In genomic region chr20:3888622-3889488, GRCh38 we compare ENCODE assay signal across 1 cellular context.
TF ChIP-seq lines count a peak whose summit lies in the region.

PANK2 (plus strand) TSS chr20:3889387.

TF ChIP-seq in HEK293, 187 proteins besides CTCF, POLR2A, EP300 and RAD21 (continued from another document and continues in another):
- TF ChIP-seq REST (tag by site-specific recombination; IDR thresholded peaks at IDR 0.05) (peak; percentile 34; the same call in 1 of the 2 replicates), ZNF530 (tag by site-specific recombination; IDR thresholded peaks at IDR 0.05; ENCODE audit: low read depth) (no peak), ZNF174 (tag by site-specific recombination; IDR thresholded peaks at IDR 0.05) (no peak), ZNF561 (tag by site-specific recombination; IDR thresholded peaks at IDR 0.05; ENCODE audit: borderline replicate concordance) (no peak; the same call in 1 of the 2 replicates), ZNF211 (tag by site-specific recombination; IDR thresholded peaks at IDR 0.05; ENCODE audit: low read depth) (no peak), KLF9 (tag by site-specific recombination; IDR thresholded peaks at IDR 0.05; ENCODE audit: low read depth) (peak; percentile 80), SP2 (tag by site-specific recombination; IDR thresholded peaks at IDR 0.05) (peak; percentile 100), ZNF223 (tag by site-specific recombination; IDR thresholded peaks at IDR 0.05) (no peak), IKZF3 (tag by site-specific recombination; IDR thresholded peaks at IDR 0.05) (peak; percentile 83), ZNF324 (tag by site-specific recombination; IDR thresholded peaks at IDR 0.05) (peak; percentile 92), BCL11A (tag by site-specific recombination; IDR thresholded peaks at IDR 0.05; ENCODE audit: low read depth) (0 out of 2 replicates have a peak, but pooled peaks have one; percentile 43), ZNF596 (tag by site-specific recombination; IDR thresholded peaks at IDR 0.05) (peak; percentile 66), KLF16 (tag by site-specific recombination; IDR thresholded peaks at IDR 0.05) (peak; percentile 94), ZNF555 (tag by site-specific recombination; conservative IDR thresholded peaks at IDR 0.05) (no peak), ZFP69B (tag by site-specific recombination; IDR thresholded peaks at IDR 0.05) (peak; percentile 78), FEZF1 (tag by site-specific recombination; IDR thresholded peaks at IDR 0.05) (peak; percentile 77), BCL11B (tag by site-specific recombination; IDR thresholded peaks at IDR 0.05; ENCODE audit: low read depth) (peak; percentile 62; the same call in 1 of the 2 replicates), ZNF16 (tag by site-specific recombination; IDR thresholded peaks at IDR 0.05; ENCODE audit: low read depth) (peak; percentile 57; the same call in 1 of the 2 replicates), ZNF266 (tag by site-specific recombination; IDR thresholded peaks at IDR 0.05; ENCODE audit: low read depth) (no peak), ZNF302 (tag by site-specific recombination; IDR thresholded peaks at IDR 0.05; ENCODE audit: low read depth) (no peak), OSR2 (tag by site-specific recombination; IDR thresholded peaks at IDR 0.05) (no peak), ZSCAN23 (tag by site-specific recombination; IDR thresholded peaks at IDR 0.05) (peak; percentile 86), ZSCAN18 (tag by site-specific recombination; IDR thresholded peaks at IDR 0.05) (no peak; the same call in 1 of the 2 replicates), ZNF341 (tag by site-specific recombination; IDR thresholded peaks at IDR 0.05; ENCODE audit: low read depth) (peak; percentile 76), ZNF571 (tag by site-specific recombination; IDR thresholded peaks at IDR 0.05) (no peak), ZNF10 (tag by site-specific recombination; IDR thresholded peaks at IDR 0.05) (no peak), ZNF544 (tag by site-specific recombination; IDR thresholded peaks at IDR 0.05) (no peak), ZNF24 (tag by site-specific recombination; IDR thresholded peaks at IDR 0.05) (peak; percentile 81; the same call in 1 of the 2 replicates), ZEB2 (tag by site-specific recombination; IDR thresholded peaks at IDR 0.05) (peak; percentile 94), ZNF610 (tag by site-specific recombination; IDR thresholded peaks at IDR 0.05; ENCODE audit: borderline replicate concordance) (peak; percentile 81; the same call in 1 of the 2 replicates), KLF8 (tag by site-specific recombination; IDR thresholded peaks at IDR 0.05) (peak; percentile 98), ZSCAN16 (tag by site-specific recombination; IDR thresholded peaks at IDR 0.05) (peak; percentile 70; the same call in 1 of the 2 replicates), ZNF701 (tag by site-specific recombination; IDR thresholded peaks at IDR 0.05) (no peak), SP3 (tag by site-specific recombination; IDR thresholded peaks at IDR 0.05) (peak; percentile 100), ZNF747 (tag by site-specific recombination; IDR thresholded peaks at IDR 0.05) (no peak), ZNF518A (tag by site-specific recombination; conservative IDR thresholded peaks at IDR 0.05; ENCODE audit: low read depth) (peak; percentile 17), SALL2 (tag by site-specific recombination; IDR thresholded peaks at IDR 0.05; ENCODE audit: borderline replicate concordance) (no peak), ZNF521 (tag by site-specific recombination; IDR thresholded peaks at IDR 0.05) (no peak), ZNF660 (tag by site-specific recombination; IDR thresholded peaks at IDR 0.05) (no peak), ZNF837 (tag by site-specific recombination; IDR thresholded peaks at IDR 0.05) (0 out of 2 replicates have a peak, but pooled peaks have one; percentile 26), ZNF433 (tag by site-specific recombination; IDR thresholded peaks at IDR 0.05; ENCODE audit: low read depth) (no peak), ZBTB20 (tag by site-specific recombination; IDR thresholded peaks at IDR 0.05) (peak; percentile 64), REPIN1 (tag by site-specific recombination; IDR thresholded peaks at IDR 0.05; ENCODE audit: low read depth) (peak; percentile 80; the same call in 1 of the 2 replicates), ZSCAN30 (tag by site-specific recombination; IDR thresholded peaks at IDR 0.05) (peak; percentile 85), ZNF658 (tag by site-specific recombination; IDR thresholded peaks at IDR 0.05) (no peak), SP7 (tag by site-specific recombination; IDR thresholded peaks at IDR 0.05) (peak; percentile 91), ZNF777 (tag by site-specific recombination; IDR thresholded peaks at IDR 0.05; ENCODE audit: borderline replicate concordance) (no peak), ZNF529 (tag by site-specific recombination; IDR thresholded peaks at IDR 0.05; ENCODE audit: insufficient replicate concordance) (no peak), ZNF514 (tag by site-specific recombination; IDR thresholded peaks at IDR 0.05) (no peak), GLI2 (tag by site-specific recombination; IDR thresholded peaks at IDR 0.05; ENCODE audit: borderline replicate concordance, low read depth) (no peak), SCRT2 (tag by site-specific recombination; IDR thresholded peaks at IDR 0.05) (peak; percentile 91), HOXC10 (CRISPR knock-in tag; IDR thresholded peaks at IDR 0.05) (no peak), ZNF791 (tag by site-specific recombination; IDR thresholded peaks at IDR 0.05) (no peak)
- TF ChIP-seq, protein P1, sequence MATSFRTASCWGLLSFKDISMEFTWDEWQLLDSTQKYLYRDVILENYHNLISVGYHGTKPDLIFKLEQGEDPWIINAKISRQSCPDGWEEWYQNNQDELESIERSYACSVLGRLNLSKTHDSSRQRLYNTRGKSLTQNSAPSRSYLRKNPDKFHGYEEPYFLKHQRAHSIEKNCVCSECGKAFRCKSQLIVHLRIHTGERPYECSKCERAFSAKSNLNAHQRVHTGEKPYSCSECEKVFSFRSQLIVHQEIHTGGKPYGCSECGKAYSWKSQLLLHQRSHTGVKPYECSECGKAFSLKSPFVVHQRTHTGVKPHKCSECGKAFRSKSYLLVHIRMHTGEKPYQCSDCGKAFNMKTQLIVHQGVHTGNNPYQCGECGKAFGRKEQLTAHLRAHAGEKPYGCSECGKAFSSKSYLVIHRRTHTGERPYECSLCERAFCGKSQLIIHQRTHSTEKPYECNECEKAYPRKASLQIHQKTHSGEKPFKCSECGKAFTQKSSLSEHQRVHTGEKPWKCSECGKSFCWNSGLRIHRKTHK (tag by site-specific recombination; IDR thresholded peaks at IDR 0.05) = no peak
- TF ChIP-seq, protein P2, sequence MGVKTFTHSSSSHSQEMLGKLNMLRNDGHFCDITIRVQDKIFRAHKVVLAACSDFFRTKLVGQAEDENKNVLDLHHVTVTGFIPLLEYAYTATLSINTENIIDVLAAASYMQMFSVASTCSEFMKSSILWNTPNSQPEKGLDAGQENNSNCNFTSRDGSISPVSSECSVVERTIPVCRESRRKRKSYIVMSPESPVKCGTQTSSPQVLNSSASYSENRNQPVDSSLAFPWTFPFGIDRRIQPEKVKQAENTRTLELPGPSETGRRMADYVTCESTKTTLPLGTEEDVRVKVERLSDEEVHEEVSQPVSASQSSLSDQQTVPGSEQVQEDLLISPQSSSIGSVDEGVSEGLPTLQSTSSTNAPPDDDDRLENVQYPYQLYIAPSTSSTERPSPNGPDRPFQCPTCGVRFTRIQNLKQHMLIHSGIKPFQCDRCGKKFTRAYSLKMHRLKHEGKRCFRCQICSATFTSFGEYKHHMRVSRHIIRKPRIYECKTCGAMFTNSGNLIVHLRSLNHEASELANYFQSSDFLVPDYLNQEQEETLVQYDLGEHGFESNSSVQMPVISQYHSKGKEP (tag by site-specific recombination; IDR thresholded peaks at IDR 0.05) = no peak
- TF ChIP-seq, protein P3, sequence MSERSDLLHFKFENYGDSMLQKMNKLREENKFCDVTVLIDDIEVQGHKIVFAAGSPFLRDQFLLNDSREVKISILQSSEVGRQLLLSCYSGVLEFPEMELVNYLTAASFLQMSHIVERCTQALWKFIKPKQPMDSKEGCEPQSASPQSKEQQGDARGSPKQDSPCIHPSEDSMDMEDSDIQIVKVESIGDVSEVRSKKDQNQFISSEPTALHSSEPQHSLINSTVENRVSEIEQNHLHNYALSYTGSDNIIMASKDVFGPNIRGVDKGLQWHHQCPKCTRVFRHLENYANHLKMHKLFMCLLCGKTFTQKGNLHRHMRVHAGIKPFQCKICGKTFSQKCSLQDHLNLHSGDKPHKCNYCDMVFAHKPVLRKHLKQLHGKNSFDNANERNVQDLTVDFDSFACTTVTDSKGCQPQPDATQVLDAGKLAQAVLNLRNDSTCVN (tag by site-specific recombination; optimal IDR thresholded peaks at IDR 0.05) = peak; percentile 91
